14 cellular contexts compared by ENCODE assay signal in genomic region chr2:220935789-220936321, GRCh38.
DNase-seq lines count a peak whose midpoint lies in the region; ATAC-seq and TF ChIP-seq lines count a peak whose summit lies in the region.
"Had no signal": no experiment of that assay in that cellular context is flagged by ENCODE, and none has a peak within 500 bp of the region (broad histone marks: within the 10 kb centered on the region; RNA-seq: fewer than 3 reads in every experiment).

No MANE protein-coding gene starts in this region.

- DNase-seq in activated CD8-positive, alpha-beta memory T cell treated with anti-CD3 and anti-CD28 coated beads, Interleukin-2, amount 10 ng/mL, durations not matched to agents 7 days and 5 days, result peak; percentile 42
- no peak for DNase-seq in activated CD8-positive, alpha-beta memory T cell treated with anti-CD3 and anti-CD28 coated beads, Interleukin-2, amount 50 U/mL, for 48 hours
- DNase-seq in foreskin keratinocyte (no peak), DMS153 treated with DMSO at 0.1 percent for 48 hours (lab: John Stamatoyannopoulos, UW; ENCODE audit: unreplicated experiment) (no peak), NCI-H146 (lab: John Stamatoyannopoulos, UW) (no peak), GM19238 (ENCODE audit: insufficient read length, low spot score) (no peak)
- DNase-seq: ACHN, body of pancreas, lower lobe of right lung, MG63, T-helper 9 cell had no signal

- CTCF ChIA-PET in activated CD8-positive, alpha-beta memory T cell treated with anti-CD3 and anti-CD28 coated beads, Interleukin-2, amount 10 ng/mL, durations not matched to agents 7 days and 5 days (lab: Charles Lee), result no interaction called here

- H3K27me3 ChIP-seq in foreskin keratinocyte, result no peaks in the 10 kb centered on the region
- H3K27me3 ChIP-seq: body of pancreas, hepatocyte, MG63 had no signal

- TF ChIP-seq CTCF in foreskin keratinocyte (conservative IDR thresholded peaks at IDR 0.05), result no peak

- H3K4me3 Mint-ChIP-seq in activated CD8-positive, alpha-beta memory T cell treated with anti-CD3 and anti-CD28 coated beads, Interleukin-2, amount 10 ng/mL, durations not matched to agents 7 days and 5 days, result no peak overlapping the region

- H3K4me1 ChIP-seq in foreskin keratinocyte, result no peaks in the 10 kb centered on the region
- H3K4me1 ChIP-seq: body of pancreas, lower lobe of right lung had no signal

- H3K27ac ChIP-seq in foreskin keratinocyte, result no peak overlapping the region
- H3K27ac ChIP-seq: body of pancreas, hepatocyte, lower lobe of right lung had no signal

- peak; percentile 61 for ATAC-seq in activated CD8-positive, alpha-beta memory T cell treated with anti-CD3 and anti-CD28 coated beads, Interleukin-2, amount 10 ng/mL, durations not matched to agents 7 days and 5 days
- ATAC-seq in GM21360 (IDR thresholded peaks at IDR 0.05; ENCODE audit: unreplicated experiment) (peak; percentile 53), HG03159 (IDR thresholded peaks at IDR 0.05; ENCODE audit: unreplicated experiment) (peak; percentile 66), foreskin keratinocyte (peak; percentile 46)
- ATAC-seq: body of pancreas, lower lobe of right lung had no signal

- H3K27ac Mint-ChIP-seq in activated CD8-positive, alpha-beta memory T cell treated with anti-CD3 and anti-CD28 coated beads, Interleukin-2, amount 10 ng/mL, durations not matched to agents 7 days and 5 days, result peak overlapping the region; percentile 24

- no peaks in the 10 kb centered on the region for H3K27me3 Mint-ChIP-seq in activated CD8-positive, alpha-beta memory T cell treated with anti-CD3 and anti-CD28 coated beads, Interleukin-2, amount 10 ng/mL, durations not matched to agents 7 days and 5 days

- no peaks in the 10 kb centered on the region for H3K9me3 Mint-ChIP-seq in activated CD8-positive, alpha-beta memory T cell treated with anti-CD3 and anti-CD28 coated beads, Interleukin-2, amount 10 ng/mL, durations not matched to agents 7 days and 5 days (ENCODE audit: low read depth)

- no peaks in the 10 kb centered on the region for H3K36me3 Mint-ChIP-seq in activated CD8-positive, alpha-beta memory T cell treated with anti-CD3 and anti-CD28 coated beads, Interleukin-2, amount 10 ng/mL, durations not matched to agents 7 days and 5 days

- peaks cover 13% of the 10 kb centered on the region for H3K4me1 Mint-ChIP-seq in activated CD8-positive, alpha-beta memory T cell treated with anti-CD3 and anti-CD28 coated beads, Interleukin-2, amount 10 ng/mL, durations not matched to agents 7 days and 5 days
